ENCODE assay signal across 11 cellular contexts in the genomic region with DNA sequence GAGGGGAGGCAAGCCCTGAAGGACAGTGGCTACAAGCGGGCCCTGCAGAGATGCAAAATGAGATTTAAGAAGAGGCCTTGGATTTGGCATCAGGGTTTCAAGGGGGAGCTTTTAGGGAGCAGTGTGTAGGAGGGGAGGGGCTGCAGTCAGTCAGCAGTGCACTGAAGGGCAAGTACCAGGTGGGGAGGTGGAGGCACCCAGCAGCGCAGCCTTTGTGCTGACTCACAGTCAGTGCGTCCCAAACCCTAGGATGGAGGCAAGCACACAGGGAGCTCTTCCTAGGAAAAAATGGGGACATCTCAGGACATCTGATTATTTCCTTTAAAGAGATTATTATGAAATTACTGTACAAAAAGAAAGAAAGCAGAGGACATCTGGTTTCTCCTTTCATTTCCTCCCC.
DNase-seq lines count a peak whose midpoint lies in the region; ATAC-seq, FAIRE-seq and TF ChIP-seq lines count a peak whose summit lies in the region.
"Had no signal": no experiment of that assay in that cellular context is flagged by ENCODE, and none has a peak within 500 bp of the region (broad histone marks: within the 10 kb centered on the region; RNA-seq: fewer than 3 reads in every experiment).

No MANE protein-coding gene starts in this region.

- no peak overlapping the region for H2AFZ ChIP-seq in HepG2 (ENCODE audit: low read length)

- POLR2A ChIA-PET in HepG2 (lab: Yijun Ruan, JAX) = no interaction called here

- 94% methylated on average over 3 of the region's 3 CpGs for WGBS in HepG2 (ENCODE audit: low lambda C conversion rate)

- TF ChIP-seq RAD21 in HepG2 (CRISPR knock-in tag; IDR thresholded peaks at IDR 0.05) = no peak

- in situ Hi-C loops in brain microvascular endothelial cell (cut with HindIII; ENCODE audit: low pct_ligation_motif_present, low sequenced_read_pairs) (no loop called here), HepG2 (cut with HindIII; ENCODE audit: extremely low pct_ligation_motif_present, low pct_unique_long_range_greater_than_20kb) (no loop called here)

- no peaks in the 10 kb centered on the region for H3K27me3 ChIP-seq in HUES48 (ENCODE audit: control insufficient read depth, insufficient read depth, low read length)
- no peaks in the 10 kb centered on the region for H3K27me3 ChIP-seq in brain microvascular endothelial cell (replicated peaks)
- H3K27me3 ChIP-seq in HepG2 (ENCODE audit: control insufficient read depth in 1 of 2, insufficient read depth in 2 of 2, low read length in 2 of 2) = no peaks in the 10 kb centered on the region
- H3K27me3 ChIP-seq: MG63 had no signal

- no peaks in the 10 kb centered on the region for H4K20me1 ChIP-seq in HepG2 (ENCODE audit: insufficient read depth, low read length)

- FAIRE-seq in HepG2 (lab: Jason Lieb, UNC) = no peak

- TF ChIP-seq POLR2A in GM18505 (IDR thresholded peaks at IDR 0.05; ENCODE audit: borderline replicate concordance, extremely low read depth, insufficient read depth, insufficient read length) = no peak
- TF ChIP-seq POLR2A in HepG2 (IDR thresholded peaks at IDR 0.05; ENCODE audit: insufficient read depth in 1 of 2, low read depth in 2 of 2, low read length in 2 of 2) = no peak

- H3K4me2 ChIP-seq in HepG2 (ENCODE audit: low read depth, low read length) = no peak overlapping the region

- H3K36me3 ChIP-seq in HUES48 (ENCODE audit: control insufficient read depth, insufficient read depth, low read length) = peaks cover 17% of the 10 kb centered on the region
- H3K36me3 ChIP-seq in brain microvascular endothelial cell (replicated peaks) = peaks cover 94% of the 10 kb centered on the region
- peaks cover 32 to 83% of the 10 kb centered on the region in 2 experiments for H3K36me3 ChIP-seq in HepG2 (replicated peaks in 1 of 2; ENCODE audit: control insufficient read depth in 1 of 2, insufficient read depth in 2 of 2, low read length in 2 of 2)
- H3K36me3 ChIP-seq: prostate gland had no signal

- TF ChIP-seq EP300 in HepG2 (IDR thresholded peaks at IDR 0.05; ENCODE audit: low read depth in 2 of 2, low read length in 2 of 2) (no peak), HepG2 (CRISPR knock-in tag; IDR thresholded peaks at IDR 0.05; ENCODE audit: borderline replicate concordance) (no peak)

- H3K4me1 ChIP-seq in HUES48 (ENCODE audit: control insufficient read depth, insufficient read depth, low read length) = peaks cover 19% of the 10 kb centered on the region; the same call in 1 of the 2 replicates
- H3K4me1 ChIP-seq in HepG2 (ENCODE audit: insufficient read depth, low read length) = no peaks in the 10 kb centered on the region

- H3K4me1 Mint-ChIP-seq in CD14-positive monocyte = peaks cover 50% of the 10 kb centered on the region
- H3K4me1 Mint-ChIP-seq in natural killer cell treated with Interleukin-12 subunit alpha and Interleukin-12 subunit beta and Interleukin-15 and Interleukin-18, amount 100 ng/mL, for 72 hours (ENCODE audit: low read depth in 2 of 2) = peaks cover 38 to 59% of the 10 kb centered on the region in 2 donors

- no peak overlapping the region for H3K9ac ChIP-seq in HUES48 (ENCODE audit: low read depth, low read length)
- H3K9ac ChIP-seq in HepG2 (ENCODE audit: insufficient read depth, low read depth, low read length) = no peak overlapping the region

- DNase-seq in CD14-positive monocyte (ENCODE audit: low spot score) = no peak
- DNase-seq in brain microvascular endothelial cell = no peak
- no peak for DNase-seq in natural killer cell treated with Interleukin-12 subunit alpha and Interleukin-12 subunit beta and Interleukin-15 and Interleukin-18, amount 100 ng/mL, for 72 hours (ENCODE audit: low spot score)
- DNase-seq in COLO668 (lab: John Stamatoyannopoulos, UW; ENCODE audit: unreplicated experiment) = no peak
- no peak for DNase-seq in HepG2 (ENCODE audit: low spot score)
- DNase-seq in coronary artery (ENCODE audit: low spot score) = no peak
- DNase-seq: GOT3, MG63 had no signal

- peak overlapping the region in 1 of 2 donors; percentile 31 for H3K4me3 Mint-ChIP-seq in CD14-positive monocyte
- peak overlapping the region; percentile 46 for H3K4me3 Mint-ChIP-seq in natural killer cell treated with Interleukin-12 subunit alpha and Interleukin-12 subunit beta and Interleukin-15 and Interleukin-18, amount 100 ng/mL, for 72 hours

- H3K27me3 Mint-ChIP-seq in CD14-positive monocyte (ENCODE audit: low read depth in 3 of 3) = peaks cover 0 to 2% (median 0%) of the 10 kb centered on the region in 3 donors
- H3K27me3 Mint-ChIP-seq in natural killer cell treated with Interleukin-12 subunit alpha and Interleukin-12 subunit beta and Interleukin-15 and Interleukin-18, amount 100 ng/mL, for 72 hours = no peaks in the 10 kb centered on the region

- peak overlapping the region; percentile 36 for H3K27ac ChIP-seq in HUES48 (ENCODE audit: low read depth, low read length)
- peak overlapping the region; percentile 99 for H3K27ac ChIP-seq in brain microvascular endothelial cell
- H3K27ac ChIP-seq in HepG2 (ENCODE audit: extremely low read length, insufficient read depth, low read length) = no peak overlapping the region
- H3K27ac ChIP-seq in coronary artery = no peak overlapping the region
- H3K27ac ChIP-seq: prostate gland had no signal

- peaks cover 74 to 82% of the 10 kb centered on the region in 2 donors for H3K36me3 Mint-ChIP-seq in CD14-positive monocyte
- peaks cover 14% of the 10 kb centered on the region for H3K36me3 Mint-ChIP-seq in natural killer cell treated with Interleukin-12 subunit alpha and Interleukin-12 subunit beta and Interleukin-15 and Interleukin-18, amount 100 ng/mL, for 72 hours

- intact Hi-C loops in CD14-positive monocyte (cut with micrococcal nuclease) (no loop called here), HepG2 (cut with micrococcal nuclease; ENCODE audit: unreplicated experiment) (no loop called here)

- CTCF ChIA-PET in HepG2 (lab: Yijun Ruan, JAX; ENCODE audit: low intra/inter-chr PET ratio, low total read pairs) = no interaction called here

- H3K4me3 ChIP-seq in HUES48 (ENCODE audit: low read depth, low read length) (no peak overlapping the region), brain microvascular endothelial cell (ENCODE audit: low read depth, low read length) (no peak overlapping the region), HepG2 (replicated peaks in 1 of 3; ENCODE audit: insufficient read depth in 1 of 3, low read depth in 2 of 3, low read length in 3 of 3) (no peak overlapping the region), coronary artery (no peak overlapping the region)
- H3K4me3 ChIP-seq: MG63, prostate gland had no signal

- no TSS peak for BruUV-seq in HepG2 (replicated peaks; lab: Mats Ljungman, UMichigan)

- H3K9me3 ChIP-seq in HUES48 (ENCODE audit: control insufficient read depth, insufficient read depth, low read length) (no peaks in the 10 kb centered on the region), HepG2 (ENCODE audit: low read length) (no peaks in the 10 kb centered on the region)
- H3K9me3 ChIP-seq: MG63, prostate gland had no signal

- no peak for TF ChIP-seq CTCF in CD14-positive monocyte (IDR thresholded peaks at IDR 0.05)
- TF ChIP-seq CTCF in brain microvascular endothelial cell (IDR thresholded peaks at IDR 0.05; ENCODE audit: low read depth, low read length, missing control alignments) = no peak
- TF ChIP-seq CTCF in HepG2 (CRISPR knock-in tag; IDR thresholded peaks at IDR 0.05) = no peak
- TF ChIP-seq CTCF in coronary artery (IDR thresholded peaks at IDR 0.05) = no peak

- peaks cover 0 to 2% (median 0%) of the 10 kb centered on the region in 7 donors for H3K9me3 Mint-ChIP-seq in CD14-positive monocyte
- no peaks in the 10 kb centered on the region for H3K9me3 Mint-ChIP-seq in natural killer cell treated with Interleukin-12 subunit alpha and Interleukin-12 subunit beta and Interleukin-15 and Interleukin-18, amount 100 ng/mL, for 72 hours

- ATAC-seq in natural killer cell treated with Interleukin-12 subunit alpha and Interleukin-12 subunit beta and Interleukin-15 and Interleukin-18, amount 100 ng/mL, for 72 hours = no peak
- ATAC-seq in GM18505 (IDR thresholded peaks at IDR 0.05; ENCODE audit: unreplicated experiment) (no peak), HepG2 (no peak)

- H3K27ac Mint-ChIP-seq in CD14-positive monocyte = peak overlapping the region; percentile 35 to 99 (median 96)
- H3K27ac Mint-ChIP-seq in natural killer cell treated with Interleukin-12 subunit alpha and Interleukin-12 subunit beta and Interleukin-15 and Interleukin-18, amount 100 ng/mL, for 72 hours = peak overlapping the region; percentile 73 to 91

- no peaks in the 10 kb centered on the region for H3K79me2 ChIP-seq in HepG2 (ENCODE audit: insufficient read depth, low read length)

TF ChIP-seq in HepG2, 621 proteins besides CTCF, POLR2A, EP300 and RAD21 (continues in another document):
- TF ChIP-seq ETV6 (CRISPR knock-in tag; conservative IDR thresholded peaks at IDR 0.05) (no peak), JUNB (CRISPR knock-in tag; IDR thresholded peaks at IDR 0.05; ENCODE audit: borderline replicate concordance) (no peak)
- TF ChIP-seq, protein P1, sequence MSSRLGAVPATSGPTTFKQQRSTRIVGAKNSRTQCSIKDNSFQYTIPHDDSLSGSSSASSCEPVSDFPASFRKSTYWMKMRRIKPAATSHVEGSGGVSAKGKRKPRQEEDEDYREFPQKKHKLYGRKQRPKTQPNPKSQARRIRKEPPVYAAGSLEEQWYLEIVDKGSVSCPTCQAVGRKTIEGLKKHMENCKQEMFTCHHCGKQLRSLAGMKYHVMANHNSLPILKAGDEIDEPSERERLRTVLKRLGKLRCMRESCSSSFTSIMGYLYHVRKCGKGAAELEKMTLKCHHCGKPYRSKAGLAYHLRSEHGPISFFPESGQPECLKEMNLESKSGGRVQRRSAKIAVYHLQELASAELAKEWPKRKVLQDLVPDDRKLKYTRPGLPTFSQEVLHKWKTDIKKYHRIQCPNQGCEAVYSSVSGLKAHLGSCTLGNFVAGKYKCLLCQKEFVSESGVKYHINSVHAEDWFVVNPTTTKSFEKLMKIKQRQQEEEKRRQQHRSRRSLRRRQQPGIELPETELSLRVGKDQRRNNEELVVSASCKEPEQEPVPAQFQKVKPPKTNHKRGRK (CRISPR knock-in tag; IDR thresholded peaks at IDR 0.05) = no peak
- TF ChIP-seq, protein P2, sequence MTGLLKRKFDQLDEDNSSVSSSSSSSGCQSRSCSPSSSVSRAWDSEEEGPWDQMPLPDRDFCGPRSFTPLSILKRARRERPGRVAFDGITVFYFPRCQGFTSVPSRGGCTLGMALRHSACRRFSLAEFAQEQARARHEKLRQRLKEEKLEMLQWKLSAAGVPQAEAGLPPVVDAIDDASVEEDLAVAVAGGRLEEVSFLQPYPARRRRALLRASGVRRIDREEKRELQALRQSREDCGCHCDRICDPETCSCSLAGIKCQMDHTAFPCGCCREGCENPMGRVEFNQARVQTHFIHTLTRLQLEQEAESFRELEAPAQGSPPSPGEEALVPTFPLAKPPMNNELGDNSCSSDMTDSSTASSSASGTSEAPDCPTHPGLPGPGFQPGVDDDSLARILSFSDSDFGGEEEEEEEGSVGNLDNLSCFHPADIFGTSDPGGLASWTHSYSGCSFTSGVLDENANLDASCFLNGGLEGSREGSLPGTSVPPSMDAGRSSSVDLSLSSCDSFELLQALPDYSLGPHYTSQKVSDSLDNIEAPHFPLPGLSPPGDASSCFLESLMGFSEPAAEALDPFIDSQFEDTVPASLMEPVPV (CRISPR knock-in tag; IDR thresholded peaks at IDR 0.05) = no peak

Comparison
In these comparisons a context has a peak if more than half of its experiments do, and no peak if none do; other contexts are left out.
1. H3K27ac ChIP-seq: peak in HUES48 (single experiment) and brain microvascular endothelial cell (single experiment); none in HepG2 (single experiment) and coronary artery (0 of 2).